Comparison of ENCODE assay signal across 24 cellular contexts in the genomic region with DNA sequence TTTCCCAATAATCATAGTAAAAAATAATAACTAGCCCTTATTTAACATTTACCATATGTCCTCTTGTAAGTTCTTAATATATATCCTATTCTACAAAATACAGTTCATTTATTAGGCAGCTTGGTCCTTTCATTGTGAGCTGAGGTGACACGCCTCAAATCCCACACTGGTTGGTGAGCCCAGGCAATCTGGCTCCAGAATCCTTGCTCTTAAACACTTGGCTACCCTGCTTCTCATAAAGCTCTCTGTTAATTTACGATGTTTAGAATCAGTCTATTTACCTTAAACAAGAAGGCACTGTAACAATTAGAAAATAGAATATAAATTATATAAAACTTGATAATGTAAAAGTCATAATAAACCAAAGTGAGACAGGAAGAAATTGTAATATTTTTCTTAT. TPM values are rescaled to one million over a fixed set of nuclear protein-coding genes. Genes with fewer than 3 reads are reported as not detected.
DNase-seq lines count a peak whose midpoint lies in the region; ATAC-seq and TF ChIP-seq lines count a peak whose summit lies in the region.
"Had no signal": no experiment of that assay in that cellular context is flagged by ENCODE, and none has a peak within 500 bp of the region (broad histone marks: within the 10 kb centered on the region; RNA-seq: fewer than 3 reads in every experiment).

No MANE protein-coding gene starts in this region.

- peaks cover 0 to 6% (median 0%) of the 10 kb centered on the region in 4 donors for H3K9me3 ChIP-seq in esophagus muscularis mucosa
- H3K9me3 ChIP-seq in H9 (ENCODE audit: control insufficient read depth, low read depth, low read length) = no peaks in the 10 kb centered on the region
- H3K9me3 ChIP-seq: gastrocnemius medialis, neutrophil, testis, uterus had no signal

- TF ChIP-seq EP300 in esophagus muscularis mucosa (IDR thresholded peaks at IDR 0.05) = no peak

- no peak overlapping the region for H3K56ac ChIP-seq in H9 (ENCODE audit: insufficient read length, low read depth, low read length)

- no peak for TF ChIP-seq POLR2A in esophagus muscularis mucosa (IDR thresholded peaks at IDR 0.05; ENCODE audit: low read depth)
- TF ChIP-seq POLR2A in erythroblast (IDR thresholded peaks at IDR 0.05; ENCODE audit: low read length) = no peak

- H3K4me3 ChIP-seq in esophagus muscularis mucosa = no peak overlapping the region
- H3K4me3 ChIP-seq: testis, uterus had no signal

- H2AFZ ChIP-seq in H9 (ENCODE audit: low read length) = no peak overlapping the region

- no peak overlapping the region for H3K9ac ChIP-seq in H9 (ENCODE audit: extremely low read depth, insufficient read length, low read length)

- H2BK20ac ChIP-seq in H9 (ENCODE audit: low read depth, low read length, poor library complexity, severe bottlenecking) = no peak overlapping the region

- no peak overlapping the region for H2BK120ac ChIP-seq in H9 (ENCODE audit: low read depth, low read length, poor library complexity, severe bottlenecking)

- no peaks in the 10 kb centered on the region for H3K79me1 ChIP-seq in H9 (ENCODE audit: insufficient read depth, low read depth, low read length, poor library complexity, severe bottlenecking)

- no peaks in the 10 kb centered on the region for H4K20me1 ChIP-seq in H9 (ENCODE audit: control insufficient read depth, insufficient read depth, insufficient read length)

- H3K27ac Mint-ChIP-seq in natural killer cell (no peak overlapping the region), H9 (no peak overlapping the region)
- H3K27ac Mint-ChIP-seq in natural killer cell treated with Interleukin-12 subunit alpha and Interleukin-12 subunit beta and Interleukin-15 and Interleukin-18, amount 100 ng/mL, for 72 hours = no peak overlapping the region
- H3K27ac Mint-ChIP-seq: activated B cell treated with CpG ODN at 0.5 μM for 24 hours; activated CD4-positive, alpha-beta memory T cell treated with anti-CD3 and anti-CD28 coated beads for 36 hours; activated naive CD8-positive, alpha-beta T cell treated with anti-CD3 and anti-CD28 coated beads, Interleukin-2, amount 10 ng/mL, durations not matched to agents 7 days and 5 days; CD14-positive monocyte; stimulated activated naive B cell treated with anti-CD40 and anti-IgM and Interleukin-4, amounts not matched to agents 10 μg/mL and 1 μg/mL and 100 μg/mL, for 72 hours had no signal

- intact Hi-C loops in natural killer cell (cut with micrococcal nuclease) = loop anchor here (5.0 to 10.0 kb wide), 3 partner anchors 85 to 232 kb away; partner anchors contain the start of gene SHPRH
- intact Hi-C loops in esophagus muscularis mucosa (cut with DNase I) = loop anchor here (5.0 to 10.0 kb wide), 2 partner anchors 155 to 232 kb away; partner anchors contain the start of gene SHPRH

- H3K27ac ChIP-seq in esophagus muscularis mucosa (replicated peaks in 1 of 4) (peak overlapping the region in 3 of 4 donors; percentile 96 to 99 (median 97)), H9 (ENCODE audit: insufficient read length, low read depth, low read length) (no peak overlapping the region)
- H3K27ac ChIP-seq: neutrophil, testis, uterus had no signal

- H3K27me3 ChIP-seq in esophagus muscularis mucosa = no peaks in the 10 kb centered on the region
- H3K27me3 ChIP-seq in H9 (ENCODE audit: insufficient read depth, low read length) = no peaks in the 10 kb centered on the region
- H3K27me3 ChIP-seq: gastrocnemius medialis, neutrophil, testis, uterus had no signal

- H2BK5ac ChIP-seq in H9 (ENCODE audit: insufficient read length, low read length) = no peak overlapping the region

- no peak overlapping the region for H3K18ac ChIP-seq in H9 (ENCODE audit: insufficient read length, low read depth, low read length)

- no peak for DNase-seq in natural killer cell
- DNase-seq in natural killer cell treated with Interleukin-12 subunit alpha and Interleukin-12 subunit beta and Interleukin-15 and Interleukin-18, amount 100 ng/mL, for 72 hours (ENCODE audit: low spot score) = no peak
- DNase-seq in NCI-H774 (lab: John Stamatoyannopoulos, UW) = peak; percentile 39
- no peak for DNase-seq in esophagus muscularis mucosa (ENCODE audit: extremely low spot score)
- DNase-seq in erythroblast (lab: John Stamatoyannopoulos, UW) = no peak
- no peak for DNase-seq in kidney glomerular epithelial cell (lab: John Stamatoyannopoulos, UW)
- DNase-seq in H9 = no peak
- DNase-seq: activated B cell treated with CpG ODN at 0.5 μM for 24 hours; activated CD4-positive, alpha-beta memory T cell treated with anti-CD3 and anti-CD28 coated beads for 36 hours; activated naive CD8-positive, alpha-beta T cell treated with anti-CD3 and anti-CD28 coated beads, Interleukin-2, amount 10 ng/mL, durations not matched to agents 7 days and 5 days; effector CD4-positive, alpha-beta T cell; gastrocnemius medialis; GF-D8; NCI-H1694; NCI-H345; small intestine; stimulated activated naive B cell treated with anti-CD40 and anti-IgM and Interleukin-4, amounts not matched to agents 10 μg/mL and 1 μg/mL and 100 μg/mL, for 72 hours; T-helper 2 cell; testis; uterus had no signal

- H3K4ac ChIP-seq in H9 (ENCODE audit: low read depth, low read length) = no peak overlapping the region

- no peak overlapping the region for H2BK15ac ChIP-seq in H9 (ENCODE audit: low read depth, low read length)

- peak overlapping the region; percentile 53 for H3K4me3 Mint-ChIP-seq in natural killer cell
- H3K4me3 Mint-ChIP-seq in natural killer cell treated with Interleukin-12 subunit alpha and Interleukin-12 subunit beta and Interleukin-15 and Interleukin-18, amount 100 ng/mL, for 72 hours = no peak overlapping the region
- H3K4me3 Mint-ChIP-seq in H9 = no peak overlapping the region
- H3K4me3 Mint-ChIP-seq: activated B cell treated with CpG ODN at 0.5 μM for 24 hours; activated CD4-positive, alpha-beta memory T cell treated with anti-CD3 and anti-CD28 coated beads for 36 hours; activated naive CD8-positive, alpha-beta T cell treated with anti-CD3 and anti-CD28 coated beads, Interleukin-2, amount 10 ng/mL, durations not matched to agents 7 days and 5 days; CD14-positive monocyte; stimulated activated naive B cell treated with anti-CD40 and anti-IgM and Interleukin-4, amounts not matched to agents 10 μg/mL and 1 μg/mL and 100 μg/mL, for 72 hours had no signal

- no peak overlapping the region for H4K91ac ChIP-seq in H9 (ENCODE audit: insufficient read length, low read depth, low read length)

- no peak overlapping the region for H3K23ac ChIP-seq in H9 (ENCODE audit: insufficient read length, low read depth, low read length)

- H4K5ac ChIP-seq in H9 (ENCODE audit: insufficient read length, low read depth, low read length) = no peak overlapping the region

- no peak overlapping the region for H3T11ph ChIP-seq in H9 (ENCODE audit: low read length)

- ATAC-seq in natural killer cell = no peak
- no peak for ATAC-seq in natural killer cell treated with Interleukin-12 subunit alpha and Interleukin-12 subunit beta and Interleukin-15 and Interleukin-18, amount 100 ng/mL, for 72 hours
- no peak for ATAC-seq in SK-N-SH treated with all-trans-retinoic acid at 6 μM for 48 hours
- ATAC-seq: esophagus mucosa; gastrocnemius medialis; stimulated activated naive B cell treated with anti-CD40 and anti-IgM and Interleukin-4, amounts not matched to agents 10 μg/mL and 1 μg/mL and 100 μg/mL, for 72 hours had no signal

- no peaks in the 10 kb centered on the region for H3K79me2 ChIP-seq in H9 (ENCODE audit: insufficient read depth, low read length)

- H3K36me3 ChIP-seq in esophagus muscularis mucosa = no peaks in the 10 kb centered on the region
- H3K36me3 ChIP-seq: gastrocnemius medialis, neutrophil, uterus had no signal

- no peak overlapping the region for H3K14ac ChIP-seq in H9 (ENCODE audit: insufficient read depth, low read length)

- no peak overlapping the region for H2BK12ac ChIP-seq in H9 (ENCODE audit: insufficient read length, low read depth, low read length)

- no peak overlapping the region for H3K4me2 ChIP-seq in H9 (ENCODE audit: insufficient read depth, insufficient read length, low read length)

- H3K36me3 Mint-ChIP-seq in natural killer cell (no peaks in the 10 kb centered on the region), H9 (ENCODE audit: insufficient read depth in 1 of 3, low read depth in 3 of 3) (peaks cover 14 to 24% (median 15%) of the 10 kb centered on the region in 3 experiments; a peak in 6 of 7 replicates)
- peaks cover 17% of the 10 kb centered on the region for H3K36me3 Mint-ChIP-seq in natural killer cell treated with Interleukin-12 subunit alpha and Interleukin-12 subunit beta and Interleukin-15 and Interleukin-18, amount 100 ng/mL, for 72 hours

- no peaks in the 10 kb centered on the region for H3K27me3 Mint-ChIP-seq in natural killer cell (ENCODE audit: low read depth in 2 of 2)
- H3K27me3 Mint-ChIP-seq in natural killer cell treated with Interleukin-12 subunit alpha and Interleukin-12 subunit beta and Interleukin-15 and Interleukin-18, amount 100 ng/mL, for 72 hours = no peaks in the 10 kb centered on the region
- H3K27me3 Mint-ChIP-seq in H9 (ENCODE audit: low read depth) = peaks cover 1% of the 10 kb centered on the region; the same call in 1 of the 2 replicates
- H3K27me3 Mint-ChIP-seq: activated B cell treated with CpG ODN at 0.5 μM for 24 hours; activated CD4-positive, alpha-beta memory T cell treated with anti-CD3 and anti-CD28 coated beads for 36 hours; activated naive CD8-positive, alpha-beta T cell treated with anti-CD3 and anti-CD28 coated beads, Interleukin-2, amount 10 ng/mL, durations not matched to agents 7 days and 5 days; stimulated activated naive B cell treated with anti-CD40 and anti-IgM and Interleukin-4, amounts not matched to agents 10 μg/mL and 1 μg/mL and 100 μg/mL, for 72 hours had no signal

- H4K8ac ChIP-seq in H9 (replicated peaks; ENCODE audit: insufficient read length, low read depth, low read length) = no peak overlapping the region

- no peaks in the 10 kb centered on the region for H3K23me2 ChIP-seq in H9 (ENCODE audit: insufficient read length, low read depth, low read length, poor library complexity, severe bottlenecking)

- TF ChIP-seq CTCF in natural killer cell (IDR thresholded peaks at IDR 0.05) (no peak), esophagus muscularis mucosa (IDR thresholded peaks at IDR 0.05) (no peak), H9 (conservative IDR thresholded peaks at IDR 0.05) (no peak)

- no peaks in the 10 kb centered on the region for H3K9me3 Mint-ChIP-seq in natural killer cell
- peaks cover 2% of the 10 kb centered on the region for H3K9me3 Mint-ChIP-seq in natural killer cell treated with Interleukin-12 subunit alpha and Interleukin-12 subunit beta and Interleukin-15 and Interleukin-18, amount 100 ng/mL, for 72 hours
- peaks cover 10 to 24% of the 10 kb centered on the region in 2 experiments; a peak in 4 of 5 replicates for H3K9me3 Mint-ChIP-seq in H9

- peaks cover 0 to 13% of the 10 kb centered on the region in 2 donors for H3K4me1 Mint-ChIP-seq in natural killer cell
- peaks cover 0 to 10% of the 10 kb centered on the region in 2 donors for H3K4me1 Mint-ChIP-seq in natural killer cell treated with Interleukin-12 subunit alpha and Interleukin-12 subunit beta and Interleukin-15 and Interleukin-18, amount 100 ng/mL, for 72 hours (ENCODE audit: low read depth in 2 of 2)
- H3K4me1 Mint-ChIP-seq in H9 = peaks cover 10 to 13% of the 10 kb centered on the region in 2 experiments

- WGBS in esophagus muscularis mucosa = 79% methylated on average over 2 of the region's 2 CpGs
- no CpG with 5 or more reads among the region's 2 CpGs for WGBS in H9 (ENCODE audit: extremely low coverage, insufficient read length, low lambda C conversion rate)

- no peak overlapping the region for H2AK5ac ChIP-seq in H9 (ENCODE audit: insufficient read length, low read length)

- peaks cover 11 to 49% (median 42%) of the 10 kb centered on the region in 4 donors for H3K4me1 ChIP-seq in esophagus muscularis mucosa
- no peaks in the 10 kb centered on the region for H3K4me1 ChIP-seq in H9 (ENCODE audit: insufficient read depth, low read length)

RNA-seq across cellular contexts. Expression of gene EPM2A, which starts 2.5 kb away (rescaled TPM):
- total RNA-seq in natural killer cell (1 to 10 TPM; 5.2 to 6.9 (median 6.7) TPM), esophagus muscularis mucosa (100 to 1,000 TPM in 1 of 4 donors, 10 to 100 TPM in 3; 59.8 to 129 (median 75.0) TPM), H9 (2021) (8.2 and 9.0 TPM in 2 replicates)
- total RNA-seq in natural killer cell treated with Interleukin-12 subunit alpha and Interleukin-12 subunit beta and Interleukin-15 and Interleukin-18, amount 100 ng/mL, for 72 hours = 10 to 100 TPM in 1 of 2 donors, 1 to 10 TPM in 1; 5.8 to 10.6 TPM
